Comparison of ENCODE assay signal across 22 cellular contexts in the genomic region with DNA sequence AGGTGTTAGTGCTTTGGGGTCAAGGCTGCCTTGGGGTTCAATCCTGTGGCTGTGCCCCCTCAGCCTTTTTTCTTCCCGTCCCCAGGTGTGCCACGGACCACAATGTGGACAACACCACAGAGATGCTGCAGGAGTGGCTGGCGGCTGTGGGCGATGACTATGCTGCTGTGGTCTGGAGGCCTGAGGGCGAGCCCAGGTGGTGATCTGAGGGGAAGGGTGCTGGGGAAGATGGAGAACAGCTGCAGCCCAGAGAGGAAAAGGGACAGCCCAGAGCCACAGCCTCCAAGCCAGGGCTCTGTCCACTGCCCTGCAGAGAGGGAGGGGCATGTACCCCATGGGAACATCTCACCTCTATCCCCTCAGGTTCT. TPM values are rescaled to one million over a fixed set of nuclear protein-coding genes. Genes with fewer than 3 reads are reported as not detected.
DNase-seq lines count a peak whose midpoint lies in the region; ATAC-seq lines count a peak whose summit lies in the region.
"Had no signal": no experiment of that assay in that cellular context is flagged by ENCODE, and none has a peak within 500 bp of the region (broad histone marks: within the 10 kb centered on the region; RNA-seq: fewer than 3 reads in every experiment).

No MANE protein-coding gene starts in this region.

- H3K36me3 Mint-ChIP-seq in CD4-positive, CD25-positive, alpha-beta regulatory T cell: no peaks in the 10 kb centered on the region
- peaks cover 4% of the 10 kb centered on the region for H3K36me3 Mint-ChIP-seq in effector memory CD8-positive, alpha-beta T cell (ENCODE audit: insufficient read depth)
- H3K36me3 Mint-ChIP-seq: IgD-negative memory B cell had no signal

- H4K12ac ChIP-seq in trophoblast cell (ENCODE audit: low read depth, low read length): peak overlapping the region; percentile 51

- H4K8ac ChIP-seq in trophoblast cell (ENCODE audit: low read depth, low read length): no peak overlapping the region

- no peak overlapping the region for H2BK12ac ChIP-seq in trophoblast cell (ENCODE audit: low read length)

- DNase-seq in CD4-positive, CD25-positive, alpha-beta regulatory T cell: no peak
- DNase-seq in M059J (ENCODE audit: low read depth): peak; percentile 49
- DNase-seq in effector memory CD8-positive, alpha-beta T cell: no peak
- peak; percentile 84 to 87 for DNase-seq in trophoblast cell
- DNase-seq in SK-N-DZ (ENCODE audit: low spot score): no peak
- DNase-seq in pons (ENCODE audit: low spot score): no peak
- no peak for DNase-seq in NK-92 (lab: John Stamatoyannopoulos, UW; ENCODE audit: unreplicated experiment)
- DNase-seq: activated B cell treated with CpG ODN at 0.5 μM for 24 hours; activated gamma-delta T cell; activated naive CD8-positive, alpha-beta T cell treated with anti-CD3 and anti-CD28 coated beads, Interleukin-2, amount 50 U/mL, for 24 hours; activated T-cell treated with anti-CD3 and anti-CD28 coated beads for 4 hours; body of pancreas; effector CD8-positive, alpha-beta T cell; left ventricle myocardium superior; mucosa of descending colon; NCI-H2081; NCI-H774; T1000; uterus had no signal

- no peak overlapping the region for H2AK5ac ChIP-seq in trophoblast cell (ENCODE audit: low read length)

- no peak overlapping the region for H3K27ac ChIP-seq in CD4-positive, CD25-positive, alpha-beta regulatory T cell (ENCODE audit: insufficient read depth, low read length, poor library complexity, severe bottlenecking)
- no peak overlapping the region for H3K27ac ChIP-seq in trophoblast cell (ENCODE audit: low read depth, low read length)
- H3K27ac ChIP-seq: body of pancreas, uterus had no signal

- no peaks in the 10 kb centered on the region for H3K36me3 ChIP-seq in CD4-positive, CD25-positive, alpha-beta regulatory T cell (ENCODE audit: control insufficient read depth, insufficient read depth, low read length)
- H3K36me3 ChIP-seq in trophoblast cell (ENCODE audit: control insufficient read depth in 1 of 2, insufficient read depth in 2 of 2, low read length in 2 of 2): peaks cover 23 to 29% of the 10 kb centered on the region in 2 experiments
- H3K36me3 ChIP-seq: uterus had no signal

- H3K27me3 ChIP-seq in CD4-positive, CD25-positive, alpha-beta regulatory T cell (ENCODE audit: control insufficient read depth, insufficient read depth, low read length): no peaks in the 10 kb centered on the region
- no peaks in the 10 kb centered on the region for H3K27me3 ChIP-seq in trophoblast cell (ENCODE audit: insufficient read depth, low read length)
- H3K27me3 ChIP-seq: body of pancreas, uterus had no signal

- peaks cover 18% of the 10 kb centered on the region for H3K79me1 ChIP-seq in trophoblast cell (ENCODE audit: low read length)

- H2AFZ ChIP-seq in trophoblast cell (ENCODE audit: insufficient read depth, low read length, poor library complexity): no peak overlapping the region

- H3K23ac ChIP-seq in trophoblast cell (ENCODE audit: low read length): no peak overlapping the region

- H3K9me3 Mint-ChIP-seq in CD4-positive, CD25-positive, alpha-beta regulatory T cell: peaks cover 0 to 1% (median 0%) of the 10 kb centered on the region in 7 donors
- H3K9me3 Mint-ChIP-seq in effector memory CD8-positive, alpha-beta T cell: no peaks in the 10 kb centered on the region
- H3K9me3 Mint-ChIP-seq: activated B cell treated with CpG ODN at 0.5 μM for 24 hours; activated naive CD8-positive, alpha-beta T cell treated with anti-CD3 and anti-CD28 coated beads, Interleukin-2, amount 50 U/mL, for 24 hours; IgD-negative memory B cell had no signal

- H2BK120ac ChIP-seq in trophoblast cell (ENCODE audit: insufficient read depth, low read length, poor library complexity): no peak overlapping the region

- H3K4ac ChIP-seq in trophoblast cell (ENCODE audit: low read depth, low read length): no peak overlapping the region

- H3K4me2 ChIP-seq in trophoblast cell (ENCODE audit: low read length): no peak overlapping the region

- peak overlapping the region; percentile 41 to 62 (median 48) for H3K4me3 Mint-ChIP-seq in CD4-positive, CD25-positive, alpha-beta regulatory T cell
- peak overlapping the region; percentile 47 to 76 for H3K4me3 Mint-ChIP-seq in effector memory CD8-positive, alpha-beta T cell
- H3K4me3 Mint-ChIP-seq: activated B cell treated with CpG ODN at 0.5 μM for 24 hours; activated naive CD8-positive, alpha-beta T cell treated with anti-CD3 and anti-CD28 coated beads, Interleukin-2, amount 50 U/mL, for 24 hours had no signal

- H4K91ac ChIP-seq in trophoblast cell (ENCODE audit: low read depth, low read length): no peak overlapping the region

- H3K9me3 ChIP-seq in CD4-positive, CD25-positive, alpha-beta regulatory T cell (ENCODE audit: control insufficient read depth in 2 of 2, low read length in 2 of 2): no peaks in the 10 kb centered on the region
- no peaks in the 10 kb centered on the region for H3K9me3 ChIP-seq in trophoblast cell (ENCODE audit: insufficient read depth, low read depth, low read length)
- H3K9me3 ChIP-seq: body of pancreas, mucosa of descending colon, uterus had no signal

- peaks cover 19% of the 10 kb centered on the region for H3K4me1 ChIP-seq in CD4-positive, CD25-positive, alpha-beta regulatory T cell (ENCODE audit: control insufficient read depth, insufficient read depth, low read length, poor library complexity, severe bottlenecking)
- peaks cover 18 to 30% of the 10 kb centered on the region in 2 experiments for H3K4me1 ChIP-seq in trophoblast cell (ENCODE audit: control insufficient read depth in 1 of 2, insufficient read depth in 2 of 2, low read length in 2 of 2)

- no peak overlapping the region for H3K4me3 ChIP-seq in CD4-positive, CD25-positive, alpha-beta regulatory T cell (ENCODE audit: low read depth, low read length)
- no peak overlapping the region for H3K4me3 ChIP-seq in trophoblast cell (ENCODE audit: low read depth, low read length)
- H3K4me3 ChIP-seq: body of pancreas, mucosa of descending colon, uterus had no signal

- WGBS in trophoblast cell (ENCODE audit: extremely low coverage, insufficient coverage, insufficient read length): no CpG with 5 or more reads among the region's 5 CpGs

- no peak overlapping the region for H3K27ac Mint-ChIP-seq in CD4-positive, CD25-positive, alpha-beta regulatory T cell
- H3K27ac Mint-ChIP-seq in effector memory CD8-positive, alpha-beta T cell: no peak overlapping the region
- H3K27ac Mint-ChIP-seq: activated B cell treated with CpG ODN at 0.5 μM for 24 hours; activated naive CD8-positive, alpha-beta T cell treated with anti-CD3 and anti-CD28 coated beads, Interleukin-2, amount 50 U/mL, for 24 hours had no signal

- no peak overlapping the region for H3K9ac ChIP-seq in trophoblast cell (ENCODE audit: low read length)

- H3K79me2 ChIP-seq in trophoblast cell (ENCODE audit: control insufficient read depth, insufficient read depth, low read length, poor library complexity): peaks cover 11% of the 10 kb centered on the region

- peak overlapping the region; percentile 77 for H3K18ac ChIP-seq in trophoblast cell (ENCODE audit: low read length)

- H2BK5ac ChIP-seq in trophoblast cell (ENCODE audit: low read depth, low read length, poor library complexity): no peak overlapping the region

- H3K27me3 Mint-ChIP-seq in CD4-positive, CD25-positive, alpha-beta regulatory T cell: peaks cover 29% of the 10 kb centered on the region
- peaks cover 6 to 13% of the 10 kb centered on the region in 2 donors for H3K27me3 Mint-ChIP-seq in effector memory CD8-positive, alpha-beta T cell

- ATAC-seq in CD4-positive, CD25-positive, alpha-beta regulatory T cell (ENCODE audit: low read depth in 2 of 2): no peak
- no peak for ATAC-seq in effector memory CD8-positive, alpha-beta T cell (replicated peaks)
- no peak for ATAC-seq in HG03045 (IDR thresholded peaks at IDR 0.05; ENCODE audit: unreplicated experiment)
- ATAC-seq: activated naive CD8-positive, alpha-beta T cell treated with anti-CD3 and anti-CD28 coated beads, Interleukin-2, amount 50 U/mL, for 24 hours; body of pancreas; esophagus mucosa; left ventricle myocardium superior; mucosa of descending colon had no signal

- H3K14ac ChIP-seq in trophoblast cell (ENCODE audit: low read length): no peak overlapping the region

- H3K4me1 Mint-ChIP-seq in CD4-positive, CD25-positive, alpha-beta regulatory T cell: peaks cover 0 to 12% (median 3%) of the 10 kb centered on the region in 4 donors
- H3K4me1 Mint-ChIP-seq in effector memory CD8-positive, alpha-beta T cell (ENCODE audit: low read depth in 2 of 2): peaks cover 7 to 11% of the 10 kb centered on the region in 2 donors

RNA-seq across cellular contexts. Expression of a gene that starts 2.1 kb away (rescaled TPM):
- 0.12 TPM for total RNA-seq in CD4-positive, CD25-positive, alpha-beta regulatory T cell
- not detected for polyA plus RNA-seq in CD4-positive, CD25-positive, alpha-beta regulatory T cell
- total RNA-seq in M059J (2014; rRNA removed; shearing (Covaris generic)): 15.5 and 24.1 TPM in 2 replicates
- 83.1 and 83.9 TPM in 2 replicates for polyA plus RNA-seq in trophoblast cell (2013)
- polyA plus RNA-seq in SK-N-DZ (2014; cell fraction: cytosol; rRNA removed): 17.3 and 17.5 TPM in 2 replicates
- 25.4 and 37.9 TPM in 2 replicates for polyA plus RNA-seq in SK-N-DZ (2014; cell fraction: nucleus; rRNA removed)

RNA-seq across cellular contexts. Expression of a gene that starts 33.0 kb away (rescaled TPM):
- total RNA-seq in CD4-positive, CD25-positive, alpha-beta regulatory T cell: 31.9 TPM
- polyA plus RNA-seq in CD4-positive, CD25-positive, alpha-beta regulatory T cell: 10 to 100 TPM; 12.9 to 19.8 (median 13.8) TPM
- 32.7 and 56.5 TPM in 2 replicates for total RNA-seq in M059J (2014; rRNA removed; shearing (Covaris generic))
- polyA plus RNA-seq in trophoblast cell (2013): 34.5 and 36.5 TPM in 2 replicates
- polyA plus RNA-seq in SK-N-DZ (2014; cell fraction: cytosol; rRNA removed): 41.0 and 44.2 TPM in 2 replicates
- 129 and 152 TPM in 2 replicates for polyA plus RNA-seq in SK-N-DZ (2014; cell fraction: nucleus; rRNA removed)

RNA-seq across cellular contexts. Expression of a gene that starts 51.6 kb away (rescaled TPM):
- 46.2 TPM for total RNA-seq in CD4-positive, CD25-positive, alpha-beta regulatory T cell
- 10 to 100 TPM; 47.4 to 60.7 (median 53.2) TPM for polyA plus RNA-seq in CD4-positive, CD25-positive, alpha-beta regulatory T cell
- total RNA-seq in M059J (2014; rRNA removed; shearing (Covaris generic)): 40.8 and 50.7 TPM in 2 replicates
- 35.0 and 35.4 TPM in 2 replicates for polyA plus RNA-seq in trophoblast cell (2013)
- 62.2 and 79.0 TPM in 2 replicates for polyA plus RNA-seq in SK-N-DZ (2014; cell fraction: cytosol; rRNA removed)
- polyA plus RNA-seq in SK-N-DZ (2014; cell fraction: nucleus; rRNA removed): 53.9 and 93.5 TPM in 2 replicates

Comparison
In these comparisons a context has a peak if more than half of its experiments do, and no peak if none do; other contexts are left out.
1. DNase-seq: peak in M059J (single experiment) and trophoblast cell (2 of 2); none in CD4-positive, CD25-positive, alpha-beta regulatory T cell (0 of 3), effector memory CD8-positive, alpha-beta T cell (0 of 3), SK-N-DZ (single experiment), pons (single experiment) and NK-92 (single experiment).
2. RNA of a gene that starts 2.1 kb away (total RNA-seq): 15.5 to 24.1 TPM in M059J; 0.12 TPM in CD4-positive, CD25-positive, alpha-beta regulatory T cell (single experiment); every median in the first group is over 10 times any median in the second.